In genomic region chr20:58407966-58408557, GRCh38 we compare ENCODE assay signal across 9 cellular contexts. TPM values are rescaled to one million over a fixed set of nuclear protein-coding genes. Genes with fewer than 3 reads are reported as not detected.
DNase-seq lines count a peak whose midpoint lies in the region; ATAC-seq and TF ChIP-seq lines count a peak whose summit lies in the region.
"Had no signal": no experiment of that assay in that cellular context is flagged by ENCODE, and none has a peak within 500 bp of the region (broad histone marks: within the 10 kb centered on the region; RNA-seq: fewer than 3 reads in every experiment).

No MANE protein-coding gene starts in this region.

- peaks cover 15 to 31% (median 23%) of the 10 kb centered on the region in 3 donors for H3K4me1 ChIP-seq in skeletal muscle tissue (ENCODE audit: control insufficient read depth in 3 of 3, insufficient read depth in 3 of 3, low read length in 3 of 3)
- H3K4me1 ChIP-seq in lower lobe of right lung = peaks cover 46% of the 10 kb centered on the region

- peak overlapping the region; percentile 50 for H3K4me3 Mint-ChIP-seq in activated CD4-positive, alpha-beta T cell treated with anti-CD3 and anti-CD28 coated beads, Interleukin-2, amount 10 ng/mL, durations not matched to agents 24 days and 14 days
- peak overlapping the region in 2 of 5 experiments; percentile 22 to 45 for H3K4me3 Mint-ChIP-seq in brain

- H3K9ac ChIP-seq in skeletal muscle tissue (ENCODE audit: low read depth in 1 of 3, low read length in 3 of 3) = peak overlapping the region in 1 of 3 donors; percentile 30

- H3K36me3 ChIP-seq in skeletal muscle tissue (ENCODE audit: control insufficient read depth in 3 of 3, insufficient read depth in 3 of 3, low read length in 3 of 3) = no peaks in the 10 kb centered on the region
- H3K36me3 ChIP-seq in lower lobe of right lung = no peaks in the 10 kb centered on the region
- H3K36me3 ChIP-seq: BE2C had no signal

- no peak for TF ChIP-seq CTCF in brain (conservative IDR thresholded peaks at IDR 0.05)
- no peak for TF ChIP-seq CTCF in lower lobe of right lung (IDR thresholded peaks at IDR 0.05)

- H3K9me3 Mint-ChIP-seq in activated CD4-positive, alpha-beta T cell treated with anti-CD3 and anti-CD28 coated beads, Interleukin-2, amount 10 ng/mL, durations not matched to agents 24 days and 14 days = no peaks in the 10 kb centered on the region
- peaks cover 0 to 21% (median 7%) of the 10 kb centered on the region in 5 experiments for H3K9me3 Mint-ChIP-seq in brain

- intact Hi-C loops in activated CD4-positive, alpha-beta T cell treated with anti-CD3 and anti-CD28 coated beads, Interleukin-2, amount 10 ng/mL, durations not matched to agents 24 days and 14 days (cut with micrococcal nuclease) = loop anchor here (2.0 kb wide), 2 partner anchors 19 to 171 kb away; partner anchors contain the start of gene VAPB
- intact Hi-C loops in lower lobe of right lung (cut with DNase I) = no loop called here

- peaks cover 4% of the 10 kb centered on the region for H3K36me3 Mint-ChIP-seq in activated CD4-positive, alpha-beta T cell treated with anti-CD3 and anti-CD28 coated beads, Interleukin-2, amount 10 ng/mL, durations not matched to agents 24 days and 14 days (ENCODE audit: low read depth)
- peaks cover 30% of the 10 kb centered on the region for H3K36me3 Mint-ChIP-seq in brain

- H3K4me3 ChIP-seq in skeletal muscle tissue (ENCODE audit: low read length in 3 of 3) = no peak overlapping the region
- no peak overlapping the region for H3K4me3 ChIP-seq in lower lobe of right lung

- peak; percentile 73 for DNase-seq in activated CD4-positive, alpha-beta T cell treated with anti-CD3 and anti-CD28 coated beads, Interleukin-2, amount 10 ng/mL, durations not matched to agents 24 days and 14 days
- DNase-seq in activated CD4-positive, alpha-beta T cell treated with anti-CD3 and anti-CD28 coated beads, Interleukin-2, amount 50 U/mL, for 48 hours = no peak
- DNase-seq in GOT3 (lab: John Stamatoyannopoulos, UW) (no peak), caudate nucleus (lab: John Stamatoyannopoulos, UW) (no peak), lower lobe of right lung (no peak)
- DNase-seq: BE2C had no signal

- peak overlapping the region; percentile 51 for H3K27ac Mint-ChIP-seq in activated CD4-positive, alpha-beta T cell treated with anti-CD3 and anti-CD28 coated beads, Interleukin-2, amount 10 ng/mL, durations not matched to agents 24 days and 14 days
- H3K27ac Mint-ChIP-seq in brain = peak overlapping the region in 3 of 5 experiments; percentile 14 to 69 (median 43)

- H3K9me3 ChIP-seq in skeletal muscle tissue (ENCODE audit: control insufficient read depth in 3 of 3, low read length in 3 of 3) (no peaks in the 10 kb centered on the region), lower lobe of right lung (no peaks in the 10 kb centered on the region)
- H3K9me3 ChIP-seq: BE2C had no signal

- H3K27me3 ChIP-seq in skeletal muscle tissue (ENCODE audit: control insufficient read depth in 3 of 3, insufficient read depth in 3 of 3, low read length in 3 of 3) (no peaks in the 10 kb centered on the region), lower lobe of right lung (ENCODE audit: low read depth) (no peaks in the 10 kb centered on the region)
- H3K27me3 ChIP-seq: BE2C had no signal

- peaks cover 31% of the 10 kb centered on the region for H3K4me1 Mint-ChIP-seq in activated CD4-positive, alpha-beta T cell treated with anti-CD3 and anti-CD28 coated beads, Interleukin-2, amount 10 ng/mL, durations not matched to agents 24 days and 14 days
- H3K4me1 Mint-ChIP-seq in brain = peaks cover 29% of the 10 kb centered on the region

- H3K27me3 Mint-ChIP-seq in activated CD4-positive, alpha-beta T cell treated with anti-CD3 and anti-CD28 coated beads, Interleukin-2, amount 10 ng/mL, durations not matched to agents 24 days and 14 days = no peaks in the 10 kb centered on the region
- H3K27me3 Mint-ChIP-seq in brain = no peaks in the 10 kb centered on the region

- H3K27ac ChIP-seq in skeletal muscle tissue (ENCODE audit: low read depth, low read length) (peak overlapping the region; percentile 41), caudate nucleus (ENCODE audit: low read depth, low read length) (no peak overlapping the region), lower lobe of right lung (no peak overlapping the region)

- peak; percentile 65 for ATAC-seq in HG03460 (IDR thresholded peaks at IDR 0.05; ENCODE audit: unreplicated experiment)
- ATAC-seq in lower lobe of right lung = no peak

RNA-seq across cellular contexts. Expression of gene VAPB, which starts 19.0 kb away (rescaled TPM):
- total RNA-seq in activated CD4-positive, alpha-beta T cell treated with anti-CD3 and anti-CD28 coated beads, Interleukin-2, amount 10 ng/mL, durations not matched to agents 24 days and 14 days = 35.0 and 36.5 TPM in 2 replicates
- polyA plus RNA-seq in brain (ENCODE audit: insufficient read depth, low read depth, low replicate concordance) = 93.3 TPM
- total RNA-seq in skeletal muscle tissue (19.8 TPM), lower lobe of right lung (44.5 TPM)
